8 cellular contexts compared by ENCODE assay signal in the genomic region with DNA sequence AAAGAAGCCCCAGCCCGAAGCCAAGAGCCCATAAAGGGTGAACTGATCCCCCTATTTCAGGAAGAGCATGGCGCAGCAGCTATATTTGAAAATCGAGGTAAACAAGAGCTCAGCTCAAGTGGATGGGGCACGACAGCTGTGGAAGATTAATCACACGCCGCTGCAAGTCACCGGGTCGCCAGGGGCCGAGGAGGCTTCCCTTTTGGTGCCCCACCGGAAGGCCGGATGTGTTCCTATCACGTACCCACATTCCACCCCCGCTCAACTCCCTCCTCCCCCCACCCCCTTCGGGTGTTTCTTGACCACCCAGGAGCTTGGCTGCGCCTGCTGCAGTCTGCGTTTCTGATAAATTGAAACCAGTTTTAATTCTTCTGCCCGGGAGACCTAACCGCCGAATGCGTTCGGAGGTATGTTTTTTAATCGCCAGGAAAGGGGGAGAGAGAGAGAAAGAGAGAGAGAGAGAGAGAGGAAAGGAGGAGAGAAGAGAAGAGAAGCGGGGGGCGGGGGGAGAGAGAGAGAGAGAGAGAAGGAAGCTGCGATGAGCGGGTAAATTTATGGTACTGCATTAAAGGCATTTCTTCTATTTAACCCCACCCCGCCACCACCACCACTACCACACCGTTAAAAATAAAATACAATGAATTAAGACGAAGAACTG. TPM values are rescaled to one million over a fixed set of nuclear protein-coding genes. Genes with fewer than 3 reads are reported as not detected.
A peak's percentile ranks its signal among the peaks of the same experiment; 100 is the strongest.
DNase-seq lines count a peak whose midpoint lies in the region; TF ChIP-seq lines count a peak whose summit lies in the region.

No MANE protein-coding gene starts in this region.

- H3K9me3 Mint-ChIP-seq in T-helper 2 cell treated with Interferon-gamma antibody and Interleukin-4, amounts not matched to agents 5 μg/mL and 100 μg/mL, for 36 hours, result no peaks in the 10 kb centered on the region

- no peaks in the 10 kb centered on the region for H3K9me3 ChIP-seq in SK-N-MC (ENCODE audit: low read depth, low read length)

- no peak overlapping the region for H3K27ac Mint-ChIP-seq in T-helper 2 cell treated with Interferon-gamma antibody and Interleukin-4, amounts not matched to agents 5 μg/mL and 100 μg/mL, for 36 hours

- no peak for TF ChIP-seq CTCF in fibroblast of mammary gland (conservative IDR thresholded peaks at IDR 0.05; ENCODE audit: control insufficient read depth, insufficient read depth, low read depth, low read length)

- H3K4me3 ChIP-seq in SK-N-MC, result peak overlapping the region; percentile 80
- H3K4me3 ChIP-seq in fibroblast of mammary gland (ENCODE audit: control insufficient read depth, low read depth, low read length), result peak overlapping the region; percentile 29

- H3K9ac ChIP-seq in SK-N-MC (ENCODE audit: insufficient read length), result no peak overlapping the region

- peaks cover 55% of the 10 kb centered on the region for H3K27me3 Mint-ChIP-seq in T-helper 2 cell treated with Interferon-gamma antibody and Interleukin-4, amounts not matched to agents 5 μg/mL and 100 μg/mL, for 36 hours (ENCODE audit: low read depth)

- H3K36me3 ChIP-seq in SK-N-MC (ENCODE audit: insufficient read depth, low read length), result no peaks in the 10 kb centered on the region

- H3K36me3 Mint-ChIP-seq in T-helper 2 cell treated with Interferon-gamma antibody and Interleukin-4, amounts not matched to agents 5 μg/mL and 100 μg/mL, for 36 hours (ENCODE audit: low read depth), result no peaks in the 10 kb centered on the region

- H3K4me1 Mint-ChIP-seq in T-helper 2 cell treated with Interferon-gamma antibody and Interleukin-4, amounts not matched to agents 5 μg/mL and 100 μg/mL, for 36 hours (ENCODE audit: low read depth), result peaks cover 14% of the 10 kb centered on the region

- no peak overlapping the region for H3K27ac ChIP-seq in SK-N-MC

- no peak for DNase-seq in T-helper 2 cell treated with Interferon-gamma antibody and Interleukin-4, amounts not matched to agents 5 μg/mL and 100 μg/mL, for 36 hours (ENCODE audit: low spot score)
- DNase-seq in T-helper 2 cell (no peak), SK-N-MC (ENCODE audit: low read depth, low spot score) (no peak), fibroblast of mammary gland (ENCODE audit: low read depth) (no peak), retina (peak; percentile 86), ureter (ENCODE audit: low spot score) (no peak), NCI-H2081 (lab: John Stamatoyannopoulos, UW) (no peak), NOMO-1 treated with dmso at 0.1 percent for 144 hours (lab: John Stamatoyannopoulos, UW; ENCODE audit: unreplicated experiment) (no peak)

- peak overlapping the region; percentile 81 for H3K4me3 Mint-ChIP-seq in T-helper 2 cell treated with Interferon-gamma antibody and Interleukin-4, amounts not matched to agents 5 μg/mL and 100 μg/mL, for 36 hours

RNA-seq across cellular contexts. Expression of gene SLC8A3, which starts 1.8 kb away (rescaled TPM):
- total RNA-seq in ureter, result 0.57 TPM
